Comparison of ENCODE assay signal across 31 cellular contexts in the genomic region with DNA sequence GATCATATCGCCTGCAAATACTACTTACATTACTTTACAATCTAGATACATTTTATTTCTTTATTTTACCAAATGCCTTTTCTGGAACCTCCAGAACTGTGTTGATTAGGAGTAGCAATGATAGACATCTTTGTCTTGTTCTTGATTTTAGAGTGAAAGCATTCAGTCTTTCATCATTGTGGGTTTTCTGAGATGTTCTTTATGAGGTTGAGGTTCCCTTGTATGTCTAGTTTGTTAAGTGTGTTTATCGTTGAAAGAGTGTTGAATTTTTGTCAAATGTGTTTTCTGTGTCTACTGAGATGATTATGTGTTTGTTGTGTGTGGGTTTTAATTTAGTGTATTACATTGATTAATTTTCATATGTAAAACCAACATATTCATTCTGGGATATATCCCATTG. TPM values are rescaled to one million over a fixed set of nuclear protein-coding genes. Genes with fewer than 3 reads are reported as not detected.
DNase-seq lines count a peak whose midpoint lies in the region; ATAC-seq and TF ChIP-seq lines count a peak whose summit lies in the region.
"Had no signal": no experiment of that assay in that cellular context is flagged by ENCODE, and none has a peak within 500 bp of the region (broad histone marks: within the 10 kb centered on the region; RNA-seq: fewer than 3 reads in every experiment).

No MANE protein-coding gene starts in this region.

- H3K4me1 ChIP-seq in CD4-positive, alpha-beta memory T cell (ENCODE audit: insufficient read depth, low read length): peaks cover 50% of the 10 kb centered on the region
- peaks cover 0 to 37% (median 8%) of the 10 kb centered on the region in 12 donors for H3K4me1 ChIP-seq in heart left ventricle
- H3K4me1 ChIP-seq: prostate gland, right lobe of liver had no signal

- H3K27me3 ChIP-seq in CD4-positive, alpha-beta memory T cell (ENCODE audit: insufficient read depth, low read length): no peaks in the 10 kb centered on the region
- no peaks in the 10 kb centered on the region for H3K27me3 ChIP-seq in heart left ventricle
- H3K27me3 ChIP-seq: right lobe of liver had no signal

- no peaks in the 10 kb centered on the region for H3K9me3 ChIP-seq in CD4-positive, alpha-beta memory T cell (ENCODE audit: control insufficient read depth in 1 of 2, low read length in 2 of 2)
- peaks cover 0 to 75% (median 11%) of the 10 kb centered on the region in 12 donors for H3K9me3 ChIP-seq in heart left ventricle
- H3K9me3 ChIP-seq: prostate gland had no signal

- 95 to 98% (median 96%) methylated on average over 2 of the region's 2 CpGs for WGBS in heart left ventricle, 4 donors

- DNase-seq in activated CD4-positive, alpha-beta T cell treated with anti-CD3 and anti-CD28 coated beads, Interleukin-2, amount 10 ng/mL, durations not matched to agents 24 days and 14 days: no peak
- no peak for DNase-seq in activated CD4-positive, alpha-beta T cell treated with anti-CD3 and anti-CD28 coated beads for 4 hours
- no peak for DNase-seq in CD4-positive, alpha-beta memory T cell
- DNase-seq in activated naive CD8-positive, alpha-beta T cell treated with anti-CD3 and anti-CD28 coated beads, Interleukin-2, amount 50 U/mL, for 24 hours: no peak
- DNase-seq in natural killer cell (no peak), heart left ventricle (no peak), NCI-H2081 (lab: John Stamatoyannopoulos, UW) (no peak), A172 (ENCODE audit: low spot score) (no peak)
- DNase-seq: 8988T; central memory CD4-positive, alpha-beta T cell; dermis blood vessel endothelial cell; EL; kidney; left ventricle myocardium superior; MV-4-11; NCI-H1436; NCI-H2081 treated with DMSO at 0.1 percent for 48 hours; NCI-H226; NCI-H526 treated with DMSO at 0.1 percent for 48 hours; occipital lobe; right lobe of liver; SK-N-SH; stimulated activated CD4-positive, alpha-beta T cell treated with anti-CD3 and anti-CD28 coated beads, Interleukin-12 subunit alpha, Interleukin-12 subunit beta, amount 100 ng/mL, for 4 hours; stimulated activated CD4-positive, alpha-beta T cell treated with anti-CD3 and anti-CD28 coated beads, Interleukin-2, amount 100 ng/mL, for 48 hours; trophoblast cell had no signal

- H3K9me3 Mint-ChIP-seq in activated CD4-positive, alpha-beta T cell treated with anti-CD3 and anti-CD28 coated beads, Interleukin-2, amount 10 ng/mL, durations not matched to agents 24 days and 14 days: peaks cover 18% of the 10 kb centered on the region
- H3K9me3 Mint-ChIP-seq in CD4-positive, alpha-beta memory T cell: peaks cover 5 to 47% (median 26%) of the 10 kb centered on the region in 8 donors
- peaks cover 26% of the 10 kb centered on the region for H3K9me3 Mint-ChIP-seq in activated naive CD8-positive, alpha-beta T cell treated with anti-CD3 and anti-CD28 coated beads, Interleukin-2, amount 50 U/mL, for 24 hours
- H3K9me3 Mint-ChIP-seq in natural killer cell: peaks cover 0 to 2% of the 10 kb centered on the region in 2 donors

- no peak for TF ChIP-seq POLR2A in heart left ventricle (IDR thresholded peaks at IDR 0.05)

- POLR2A ChIA-PET in CD4-positive, alpha-beta memory T cell (lab: Charles Lee; ENCODE audit: partially characterized antibody): no interaction called here

- intact Hi-C loops in activated CD4-positive, alpha-beta T cell treated with anti-CD3 and anti-CD28 coated beads, Interleukin-2, amount 10 ng/mL, durations not matched to agents 24 days and 14 days (cut with micrococcal nuclease): loop anchor here (1.0 to 2.0 kb wide), 3 partner anchors 11 to 23 kb away; no protein-coding TSS in a partner anchor
- intact Hi-C loops in CD4-positive, alpha-beta memory T cell (cut with micrococcal nuclease): loop anchor here (5.0 kb wide), 1 partner anchor 44 kb away; no protein-coding TSS in a partner anchor
- intact Hi-C loops in natural killer cell (cut with micrococcal nuclease) (loop anchor here (5.0 kb wide), 1 partner anchor 39 kb away; no protein-coding TSS in a partner anchor), heart left ventricle (cut with DNase I) (no loop called here)

- peak overlapping the region; percentile 36 for H3K4me3 Mint-ChIP-seq in activated CD4-positive, alpha-beta T cell treated with anti-CD3 and anti-CD28 coated beads, Interleukin-2, amount 10 ng/mL, durations not matched to agents 24 days and 14 days
- peak overlapping the region in 7 of 8 donors; percentile 23 to 77 (median 43) for H3K4me3 Mint-ChIP-seq in CD4-positive, alpha-beta memory T cell
- H3K4me3 Mint-ChIP-seq in activated naive CD8-positive, alpha-beta T cell treated with anti-CD3 and anti-CD28 coated beads, Interleukin-2, amount 50 U/mL, for 24 hours: peak overlapping the region; percentile 59
- H3K4me3 Mint-ChIP-seq in natural killer cell: peak overlapping the region; percentile 55
- H3K4me3 Mint-ChIP-seq: CD14-positive monocyte, GM23338 had no signal

- H3K27ac ChIP-seq in CD4-positive, alpha-beta memory T cell (ENCODE audit: low read depth, low read length): no peak overlapping the region
- H3K27ac ChIP-seq in heart left ventricle: no peak overlapping the region
- H3K27ac ChIP-seq: prostate gland, right lobe of liver had no signal

- peak overlapping the region; percentile 88 for H3K27ac Mint-ChIP-seq in activated CD4-positive, alpha-beta T cell treated with anti-CD3 and anti-CD28 coated beads, Interleukin-2, amount 10 ng/mL, durations not matched to agents 24 days and 14 days
- peak overlapping the region in 2 of 7 donors; percentile 50 to 61 for H3K27ac Mint-ChIP-seq in CD4-positive, alpha-beta memory T cell
- H3K27ac Mint-ChIP-seq in activated naive CD8-positive, alpha-beta T cell treated with anti-CD3 and anti-CD28 coated beads, Interleukin-2, amount 50 U/mL, for 24 hours: peak overlapping the region; percentile 88
- peak overlapping the region; percentile 21 to 78 for H3K27ac Mint-ChIP-seq in natural killer cell
- H3K27ac Mint-ChIP-seq: T-helper 1 cell treated with Interleukin-12 subunit alpha and Interleukin-12 subunit beta and Interleukin-4 antibody, amounts not matched to agents 30 μg/mL and 1 μg/mL, for 36 hours had no signal

- H3K36me3 Mint-ChIP-seq in activated CD4-positive, alpha-beta T cell treated with anti-CD3 and anti-CD28 coated beads, Interleukin-2, amount 10 ng/mL, durations not matched to agents 24 days and 14 days (ENCODE audit: low read depth): peaks cover 50% of the 10 kb centered on the region
- H3K36me3 Mint-ChIP-seq in CD4-positive, alpha-beta memory T cell: peaks cover 58 to 67% of the 10 kb centered on the region in 2 donors
- H3K36me3 Mint-ChIP-seq in activated naive CD8-positive, alpha-beta T cell treated with anti-CD3 and anti-CD28 coated beads, Interleukin-2, amount 50 U/mL, for 24 hours (ENCODE audit: low read depth): peaks cover 57% of the 10 kb centered on the region
- no peaks in the 10 kb centered on the region for H3K36me3 Mint-ChIP-seq in natural killer cell

- H3K36me3 ChIP-seq in CD4-positive, alpha-beta memory T cell (ENCODE audit: insufficient read depth, low read length): no peaks in the 10 kb centered on the region
- H3K36me3 ChIP-seq in heart left ventricle: no peaks in the 10 kb centered on the region
- H3K36me3 ChIP-seq: prostate gland, right lobe of liver had no signal

- CTCF ChIA-PET in CD4-positive, alpha-beta memory T cell (lab: Charles Lee; ENCODE audit: partially characterized antibody): no interaction called here

- TF ChIP-seq CTCF in natural killer cell (IDR thresholded peaks at IDR 0.05): no peak
- no peak for TF ChIP-seq CTCF in heart left ventricle (IDR thresholded peaks at IDR 0.05)

- peaks cover 54% of the 10 kb centered on the region for H3K4me1 Mint-ChIP-seq in activated CD4-positive, alpha-beta T cell treated with anti-CD3 and anti-CD28 coated beads, Interleukin-2, amount 10 ng/mL, durations not matched to agents 24 days and 14 days
- H3K4me1 Mint-ChIP-seq in CD4-positive, alpha-beta memory T cell: peaks cover 67 to 80% (median 74%) of the 10 kb centered on the region in 4 donors
- H3K4me1 Mint-ChIP-seq in activated naive CD8-positive, alpha-beta T cell treated with anti-CD3 and anti-CD28 coated beads, Interleukin-2, amount 50 U/mL, for 24 hours: peaks cover 78% of the 10 kb centered on the region
- H3K4me1 Mint-ChIP-seq in natural killer cell: peaks cover 80 to 82% of the 10 kb centered on the region in 2 donors

- H3K27me3 Mint-ChIP-seq in activated CD4-positive, alpha-beta T cell treated with anti-CD3 and anti-CD28 coated beads, Interleukin-2, amount 10 ng/mL, durations not matched to agents 24 days and 14 days: no peaks in the 10 kb centered on the region
- no peaks in the 10 kb centered on the region for H3K27me3 Mint-ChIP-seq in CD4-positive, alpha-beta memory T cell
- H3K27me3 Mint-ChIP-seq in activated naive CD8-positive, alpha-beta T cell treated with anti-CD3 and anti-CD28 coated beads, Interleukin-2, amount 50 U/mL, for 24 hours: no peaks in the 10 kb centered on the region
- no peaks in the 10 kb centered on the region for H3K27me3 Mint-ChIP-seq in natural killer cell (ENCODE audit: low read depth in 2 of 2)

- H3K4me3 ChIP-seq in CD4-positive, alpha-beta memory T cell (ENCODE audit: low read length in 2 of 2): no peak overlapping the region
- no peak overlapping the region for H3K4me3 ChIP-seq in heart left ventricle
- H3K4me3 ChIP-seq: GM23338, prostate gland, right lobe of liver had no signal

- ATAC-seq in activated naive CD8-positive, alpha-beta T cell treated with anti-CD3 and anti-CD28 coated beads, Interleukin-2, amount 50 U/mL, for 24 hours: no peak
- ATAC-seq in natural killer cell (peak in 1 of 3 donors; percentile 29), heart left ventricle (no peak)
- ATAC-seq: esophagus mucosa, GM23338, left ventricle myocardium superior, right lobe of liver, Right ventricle myocardium inferior had no signal

RNA-seq across cellular contexts. Expression of a gene that starts 17.1 kb away (rescaled TPM):
- 202 and 205 TPM in 2 replicates for total RNA-seq in activated CD4-positive, alpha-beta T cell treated with anti-CD3 and anti-CD28 coated beads, Interleukin-2, amount 10 ng/mL, durations not matched to agents 24 days and 14 days
- 100 to 1,000 TPM; 197 to 202 TPM for total RNA-seq in CD4-positive, alpha-beta memory T cell
- polyA plus RNA-seq in CD4-positive, alpha-beta memory T cell: 100 to 1,000 TPM; 578 to 662 TPM
- 100 to 1,000 TPM; 367 to 422 (median 383) TPM for total RNA-seq in natural killer cell
- 100 to 1,000 TPM; 133 to 232 (median 200) TPM for total RNA-seq in heart left ventricle
- 100 to 1,000 TPM; 119 to 200 TPM for polyA plus RNA-seq in heart left ventricle
- total RNA-seq in A172 (2014; rRNA removed; shearing (Covaris generic)): 660 and 790 TPM in 2 replicates

Comparison
In these comparisons a context has a peak if more than half of its experiments do, and no peak if none do; other contexts are left out.
1. intact Hi-C loops: an anchor here in activated CD4-positive, alpha-beta T cell treated with anti-CD3 and anti-CD28 coated beads, Interleukin-2, amount 10 ng/mL, durations not matched to agents 24 days and 14 days (1.0 to 2.0 kb wide), CD4-positive, alpha-beta memory T cell (5.0 kb wide) and natural killer cell (5.0 kb wide); none called in heart left ventricle.